In the genomic region with DNA sequence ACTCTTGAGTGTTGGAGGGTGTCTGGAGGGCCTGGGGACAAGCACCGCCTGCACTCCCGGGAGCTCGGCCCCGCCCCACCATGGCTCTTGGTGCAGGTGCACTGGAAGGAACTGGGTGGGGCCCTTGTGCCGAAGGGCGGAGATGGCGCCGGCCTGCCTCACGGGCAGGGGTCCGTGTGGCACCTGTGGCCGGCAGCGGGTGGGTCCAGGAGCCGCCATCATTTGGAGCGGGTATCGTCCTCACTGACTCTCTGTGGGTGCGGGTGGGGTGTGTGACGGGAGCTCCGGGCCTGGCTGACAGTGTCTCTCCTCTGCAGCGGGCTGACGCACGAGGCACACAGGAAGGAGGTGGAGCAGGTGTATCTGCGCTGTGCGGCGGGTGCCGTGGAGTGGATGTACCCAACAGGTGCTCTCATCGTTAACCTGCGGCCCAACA, we compare ENCODE assay signal across 2 cellular contexts.
TF ChIP-seq lines count a peak whose summit lies in the region.

No MANE protein-coding gene starts in this region.

TF ChIP-seq in SK-N-SH, 30 proteins besides CTCF, POLR2A, EP300 and RAD21 (continued from another document):
- TF ChIP-seq, protein P1, sequence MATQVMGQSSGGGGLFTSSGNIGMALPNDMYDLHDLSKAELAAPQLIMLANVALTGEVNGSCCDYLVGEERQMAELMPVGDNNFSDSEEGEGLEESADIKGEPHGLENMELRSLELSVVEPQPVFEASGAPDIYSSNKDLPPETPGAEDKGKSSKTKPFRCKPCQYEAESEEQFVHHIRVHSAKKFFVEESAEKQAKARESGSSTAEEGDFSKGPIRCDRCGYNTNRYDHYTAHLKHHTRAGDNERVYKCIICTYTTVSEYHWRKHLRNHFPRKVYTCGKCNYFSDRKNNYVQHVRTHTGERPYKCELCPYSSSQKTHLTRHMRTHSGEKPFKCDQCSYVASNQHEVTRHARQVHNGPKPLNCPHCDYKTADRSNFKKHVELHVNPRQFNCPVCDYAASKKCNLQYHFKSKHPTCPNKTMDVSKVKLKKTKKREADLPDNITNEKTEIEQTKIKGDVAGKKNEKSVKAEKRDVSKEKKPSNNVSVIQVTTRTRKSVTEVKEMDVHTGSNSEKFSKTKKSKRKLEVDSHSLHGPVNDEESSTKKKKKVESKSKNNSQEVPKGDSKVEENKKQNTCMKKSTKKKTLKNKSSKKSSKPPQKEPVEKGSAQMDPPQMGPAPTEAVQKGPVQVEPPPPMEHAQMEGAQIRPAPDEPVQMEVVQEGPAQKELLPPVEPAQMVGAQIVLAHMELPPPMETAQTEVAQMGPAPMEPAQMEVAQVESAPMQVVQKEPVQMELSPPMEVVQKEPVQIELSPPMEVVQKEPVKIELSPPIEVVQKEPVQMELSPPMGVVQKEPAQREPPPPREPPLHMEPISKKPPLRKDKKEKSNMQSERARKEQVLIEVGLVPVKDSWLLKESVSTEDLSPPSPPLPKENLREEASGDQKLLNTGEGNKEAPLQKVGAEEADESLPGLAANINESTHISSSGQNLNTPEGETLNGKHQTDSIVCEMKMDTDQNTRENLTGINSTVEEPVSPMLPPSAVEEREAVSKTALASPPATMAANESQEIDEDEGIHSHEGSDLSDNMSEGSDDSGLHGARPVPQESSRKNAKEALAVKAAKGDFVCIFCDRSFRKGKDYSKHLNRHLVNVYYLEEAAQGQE (IDR thresholded peaks at IDR 0.05; ENCODE audit: low read depth, low read length): no peak
- TF ChIP-seq RXRA (IDR thresholded peaks at IDR 0.05; ENCODE audit: borderline replicate concordance, low read depth) (no peak), MXI1 (IDR thresholded peaks at IDR 0.05; ENCODE audit: low read depth, low read length) (no peak)
- TF ChIP-seq, protein P2, sequence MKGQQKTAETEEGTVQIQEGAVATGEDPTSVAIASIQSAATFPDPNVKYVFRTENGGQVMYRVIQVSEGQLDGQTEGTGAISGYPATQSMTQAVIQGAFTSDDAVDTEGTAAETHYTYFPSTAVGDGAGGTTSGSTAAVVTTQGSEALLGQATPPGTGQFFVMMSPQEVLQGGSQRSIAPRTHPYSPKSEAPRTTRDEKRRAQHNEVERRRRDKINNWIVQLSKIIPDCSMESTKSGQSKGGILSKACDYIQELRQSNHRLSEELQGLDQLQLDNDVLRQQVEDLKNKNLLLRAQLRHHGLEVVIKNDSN (IDR thresholded peaks at IDR 0.05; ENCODE audit: borderline replicate concordance, low read depth): no peak

TF ChIP-seq in SK-N-SH treated with all-trans-retinoic acid at 6 μM for 48 hours, 23 proteins besides CTCF, POLR2A, EP300 and RAD21 (continued from another document):
- no peak for TF ChIP-seq ZNF70 (CRISPR knock-in tag; IDR thresholded peaks at IDR 0.05)
- no peak for TF ChIP-seq PPARA (CRISPR knock-in tag; IDR thresholded peaks at IDR 0.05; ENCODE audit: borderline replicate concordance)
- no peak for TF ChIP-seq CSDC2 (CRISPR knock-in tag; IDR thresholded peaks at IDR 0.05)
- TF ChIP-seq, protein P3, sequence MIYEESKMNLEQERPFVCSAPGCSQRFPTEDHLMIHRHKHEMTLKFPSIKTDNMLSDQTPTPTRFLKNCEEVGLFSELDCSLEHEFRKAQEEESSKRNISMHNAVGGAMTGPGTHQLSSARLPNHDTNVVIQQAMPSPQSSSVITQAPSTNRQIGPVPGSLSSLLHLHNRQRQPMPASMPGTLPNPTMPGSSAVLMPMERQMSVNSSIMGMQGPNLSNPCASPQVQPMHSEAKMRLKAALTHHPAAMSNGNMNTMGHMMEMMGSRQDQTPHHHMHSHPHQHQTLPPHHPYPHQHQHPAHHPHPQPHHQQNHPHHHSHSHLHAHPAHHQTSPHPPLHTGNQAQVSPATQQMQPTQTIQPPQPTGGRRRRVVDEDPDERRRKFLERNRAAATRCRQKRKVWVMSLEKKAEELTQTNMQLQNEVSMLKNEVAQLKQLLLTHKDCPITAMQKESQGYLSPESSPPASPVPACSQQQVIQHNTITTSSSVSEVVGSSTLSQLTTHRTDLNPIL (CRISPR knock-in tag; IDR thresholded peaks at IDR 0.05; ENCODE audit: low read depth): no peak
- no peak for TF ChIP-seq BACH2 (CRISPR knock-in tag; IDR thresholded peaks at IDR 0.05; ENCODE audit: borderline replicate concordance)
- TF ChIP-seq, protein P4, sequence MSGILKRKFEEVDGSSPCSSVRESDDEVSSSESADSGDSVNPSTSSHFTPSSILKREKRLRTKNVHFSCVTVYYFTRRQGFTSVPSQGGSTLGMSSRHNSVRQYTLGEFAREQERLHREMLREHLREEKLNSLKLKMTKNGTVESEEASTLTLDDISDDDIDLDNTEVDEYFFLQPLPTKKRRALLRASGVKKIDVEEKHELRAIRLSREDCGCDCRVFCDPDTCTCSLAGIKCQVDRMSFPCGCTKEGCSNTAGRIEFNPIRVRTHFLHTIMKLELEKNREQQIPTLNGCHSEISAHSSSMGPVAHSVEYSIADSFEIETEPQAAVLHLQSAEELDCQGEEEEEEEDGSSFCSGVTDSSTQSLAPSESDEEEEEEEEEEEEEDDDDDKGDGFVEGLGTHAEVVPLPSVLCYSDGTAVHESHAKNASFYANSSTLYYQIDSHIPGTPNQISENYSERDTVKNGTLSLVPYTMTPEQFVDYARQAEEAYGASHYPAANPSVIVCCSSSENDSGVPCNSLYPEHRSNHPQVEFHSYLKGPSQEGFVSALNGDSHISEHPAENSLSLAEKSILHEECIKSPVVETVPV (CRISPR knock-in tag; IDR thresholded peaks at IDR 0.05): no peak
- no peak for TF ChIP-seq ZFP30 (CRISPR knock-in tag; IDR thresholded peaks at IDR 0.05)
- no peak for TF ChIP-seq OSR1 (CRISPR knock-in tag; IDR thresholded peaks at IDR 0.05)
- no peak for TF ChIP-seq ESRRG (CRISPR knock-in tag; IDR thresholded peaks at IDR 0.05)
- TF ChIP-seq TOX (CRISPR knock-in tag; IDR thresholded peaks at IDR 0.05; ENCODE audit: borderline replicate concordance): no peak
- no peak for TF ChIP-seq ZNF8 (CRISPR knock-in tag; IDR thresholded peaks at IDR 0.05)
- no peak for TF ChIP-seq TCF4 (CRISPR knock-in tag; IDR thresholded peaks at IDR 0.05; ENCODE audit: borderline replicate concordance)
- TF ChIP-seq ARNTL (CRISPR knock-in tag; IDR thresholded peaks at IDR 0.05; ENCODE audit: borderline replicate concordance, low read depth): no peak
TF ChIP-seq in SK-N-SH treated with all-trans-retinoic acid at 6 μM for 48 hours: peak in this region for 0.
